Comparison of ENCODE assay signal across 20 cellular contexts in the genomic region with DNA sequence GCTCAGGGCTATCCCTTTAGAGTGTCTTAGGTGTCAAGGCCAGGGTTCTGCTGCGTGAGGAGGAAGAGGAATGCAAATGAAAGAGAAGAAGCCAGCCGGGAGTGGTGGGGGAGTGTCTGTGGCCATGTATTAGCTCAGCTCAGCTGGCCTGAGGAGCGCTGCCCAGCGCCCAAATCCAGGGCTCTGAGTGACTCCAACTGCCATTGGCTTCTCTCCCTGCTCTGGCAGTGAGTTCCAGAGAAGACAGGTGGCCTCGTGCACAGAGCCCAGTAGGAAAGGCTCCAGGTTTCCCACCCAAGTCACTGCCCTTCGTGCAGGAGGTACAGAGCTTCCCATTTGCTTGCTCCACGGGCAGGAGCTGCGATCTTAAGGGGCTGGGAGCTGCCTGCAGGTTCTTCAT.
"Had no signal": no experiment of that assay in that cellular context is flagged by ENCODE, and none has a peak within 500 bp of the region (broad histone marks: within the 10 kb centered on the region; RNA-seq: fewer than 3 reads in every experiment).

No MANE protein-coding gene starts in this region.

- H3K36me3 Mint-ChIP-seq: activated naive CD4-positive, alpha-beta T cell treated with anti-CD3 and anti-CD28 coated beads, Interleukin-2, amount 10 ng/mL, durations not matched to agents 7 days and 5 days; naive thymus-derived CD8-positive, alpha-beta T cell had no signal

- H3K27me3 Mint-ChIP-seq: activated CD4-positive, alpha-beta T cell treated with anti-CD3 and anti-CD28 coated beads, Interleukin-2, amount 10 ng/mL, durations not matched to agents 24 days and 14 days; activated naive CD8-positive, alpha-beta T cell treated with anti-CD3 and anti-CD28 coated beads, Interleukin-2, amount 50 U/mL, for 24 hours had no signal

- DNase-seq: activated B cell treated with CpG ODN at 0.5 μM for 24 hours; activated CD4-positive, alpha-beta T cell treated with anti-CD3 and anti-CD28 coated beads, Interleukin-2, amount 10 ng/mL, durations not matched to agents 24 days and 14 days; activated CD8-positive, alpha-beta T cell treated with anti-CD3 and anti-CD28 coated beads, Interleukin-2, amount 10 ng/mL, durations not matched to agents 7 days and 5 days; activated naive CD4-positive, alpha-beta T cell treated with anti-CD3 and anti-CD28 coated beads, Interleukin-2, amount 10 ng/mL, durations not matched to agents 7 days and 5 days; activated naive CD8-positive, alpha-beta T cell treated with anti-CD3 and anti-CD28 coated beads, Interleukin-2, amount 50 U/mL, for 24 hours; activated T-cell treated with anti-CD3 and anti-CD28 coated beads, Interleukin-2, amount 50 U/mL, for 4 hours; brain microvascular endothelial cell; dermis blood vessel endothelial cell; effector memory CD4-positive, alpha-beta T cell; heart left ventricle; mesenchymal stem cell; naive thymus-derived CD8-positive, alpha-beta T cell; occipital lobe; stimulated activated CD4-positive, alpha-beta T cell treated with anti-CD3 and anti-CD28 coated beads, Interleukin-12 subunit alpha, Interleukin-12 subunit beta, amount 100 ng/mL, for 4 hours; stimulated activated CD4-positive, alpha-beta T cell treated with anti-CD3 and anti-CD28 coated beads, Interleukin-1b, Interleukin-23, amount 100 ng/mL, for 48 hours; stimulated activated CD8-positive, alpha-beta memory T cell treated with anti-CD3 and anti-CD28 coated beads, Interleukin-4, amount 100 ng/mL, for 48 hours; stimulated activated naive CD4-positive, alpha-beta T cell; T-helper 2 cell; upper lobe of right lung had no signal

- H3K9me3 Mint-ChIP-seq: activated B cell treated with CpG ODN at 0.5 μM for 24 hours; activated CD4-positive, alpha-beta T cell treated with anti-CD3 and anti-CD28 coated beads, Interleukin-2, amount 10 ng/mL, durations not matched to agents 24 days and 14 days; activated naive CD4-positive, alpha-beta T cell treated with anti-CD3 and anti-CD28 coated beads, Interleukin-2, amount 10 ng/mL, durations not matched to agents 7 days and 5 days; activated naive CD8-positive, alpha-beta T cell treated with anti-CD3 and anti-CD28 coated beads, Interleukin-2, amount 50 U/mL, for 24 hours; activated T-cell treated with anti-CD3 and anti-CD28 coated beads, Interleukin-2, amount 50 U/mL, for 4 hours had no signal

- H3K27ac Mint-ChIP-seq: activated B cell treated with CpG ODN at 0.5 μM for 24 hours; activated CD4-positive, alpha-beta T cell treated with anti-CD3 and anti-CD28 coated beads, Interleukin-2, amount 10 ng/mL, durations not matched to agents 24 days and 14 days; activated CD8-positive, alpha-beta T cell treated with anti-CD3 and anti-CD28 coated beads, Interleukin-2, amount 10 ng/mL, durations not matched to agents 7 days and 5 days; activated naive CD4-positive, alpha-beta T cell treated with anti-CD3 and anti-CD28 coated beads, Interleukin-2, amount 10 ng/mL, durations not matched to agents 7 days and 5 days; activated naive CD8-positive, alpha-beta T cell treated with anti-CD3 and anti-CD28 coated beads, Interleukin-2, amount 50 U/mL, for 24 hours; naive thymus-derived CD8-positive, alpha-beta T cell had no signal

- ATAC-seq: activated CD8-positive, alpha-beta T cell treated with anti-CD3 and anti-CD28 coated beads, Interleukin-2, amount 10 ng/mL, durations not matched to agents 7 days and 5 days; activated naive CD8-positive, alpha-beta T cell treated with anti-CD3 and anti-CD28 coated beads, Interleukin-2, amount 50 U/mL, for 24 hours; activated T-cell treated with anti-CD3 and anti-CD28 coated beads, Interleukin-2, amount 50 U/mL, for 4 hours; gastroesophageal sphincter; heart left ventricle; naive thymus-derived CD8-positive, alpha-beta T cell; upper lobe of right lung had no signal

- H3K4me1 Mint-ChIP-seq: activated B cell treated with CpG ODN at 0.5 μM for 24 hours; activated CD4-positive, alpha-beta T cell treated with anti-CD3 and anti-CD28 coated beads, Interleukin-2, amount 10 ng/mL, durations not matched to agents 24 days and 14 days; activated naive CD4-positive, alpha-beta T cell treated with anti-CD3 and anti-CD28 coated beads, Interleukin-2, amount 10 ng/mL, durations not matched to agents 7 days and 5 days; activated naive CD8-positive, alpha-beta T cell treated with anti-CD3 and anti-CD28 coated beads, Interleukin-2, amount 50 U/mL, for 24 hours; naive thymus-derived CD8-positive, alpha-beta T cell had no signal

- H3K4me3 Mint-ChIP-seq: activated B cell treated with CpG ODN at 0.5 μM for 24 hours; activated CD4-positive, alpha-beta T cell treated with anti-CD3 and anti-CD28 coated beads, Interleukin-2, amount 10 ng/mL, durations not matched to agents 24 days and 14 days; activated CD8-positive, alpha-beta T cell treated with anti-CD3 and anti-CD28 coated beads, Interleukin-2, amount 10 ng/mL, durations not matched to agents 7 days and 5 days; activated naive CD4-positive, alpha-beta T cell treated with anti-CD3 and anti-CD28 coated beads, Interleukin-2, amount 10 ng/mL, durations not matched to agents 7 days and 5 days; activated naive CD8-positive, alpha-beta T cell treated with anti-CD3 and anti-CD28 coated beads, Interleukin-2, amount 50 U/mL, for 24 hours; activated T-cell treated with anti-CD3 and anti-CD28 coated beads, Interleukin-2, amount 50 U/mL, for 4 hours; naive thymus-derived CD8-positive, alpha-beta T cell had no signal
